2 cellular contexts compared by ENCODE assay signal in genomic region chr6:5215181-5215580, GRCh38.
TF ChIP-seq lines count a peak whose summit lies in the region.

No MANE protein-coding gene starts in this region.

TF ChIP-seq in HEK293, 187 proteins besides CTCF, POLR2A, EP300 and RAD21:
- TF ChIP-seq SCRT1 (tag by site-specific recombination; IDR thresholded peaks at IDR 0.05; ENCODE audit: borderline replicate concordance) (no peak), PRDM6 (tag by site-specific recombination; IDR thresholded peaks at IDR 0.05) (peak; percentile 19; the same call in 1 of the 2 replicates), ZNF548 (tag by site-specific recombination; IDR thresholded peaks at IDR 0.05) (no peak), ZNF48 (tag by site-specific recombination; IDR thresholded peaks at IDR 0.05) (no peak), MEIS1 (CRISPR knock-in tag; IDR thresholded peaks at IDR 0.05; ENCODE audit: borderline replicate concordance) (no peak)

TF ChIP-seq in K562, 482 proteins besides CTCF, POLR2A, EP300 and RAD21:
- TF ChIP-seq KLF13 (tag; IDR thresholded peaks at IDR 0.05; ENCODE audit: borderline replicate concordance, low read depth) (no peak), ZNF699 (CRISPR knock-in tag; IDR thresholded peaks at IDR 0.05; ENCODE audit: insufficient replicate concordance) (no peak), MAFG (tag; conservative IDR thresholded peaks at IDR 0.05) (peak; percentile 92), ZBTB8A (IDR thresholded peaks at IDR 0.05; ENCODE audit: partially characterized antibody) (no peak), MAFF (IDR thresholded peaks at IDR 0.05; ENCODE audit: low read length) (peak; percentile 92), NCOA4 (IDR thresholded peaks at IDR 0.05; ENCODE audit: partially characterized antibody) (no peak), ZNF316 (IDR thresholded peaks at IDR 0.05) (peak; percentile 97), CTCFL (IDR thresholded peaks at IDR 0.05; ENCODE audit: borderline replicate concordance, insufficient read depth, low read depth, low read length, poor library complexity, severe bottlenecking) (no peak), NKRF (IDR thresholded peaks at IDR 0.05; ENCODE audit: borderline replicate concordance) (no peak), KDM2B (CRISPR knock-in tag; IDR thresholded peaks at IDR 0.05) (no peak), ZNF354B (CRISPR knock-in tag; IDR thresholded peaks at IDR 0.05) (no peak), ZNF512 (tag; IDR thresholded peaks at IDR 0.05) (no peak), ZNF24 (IDR thresholded peaks at IDR 0.05) (no peak), ZNF324 (CRISPR knock-in tag; IDR thresholded peaks at IDR 0.05) (no peak), TFAP4 (CRISPR knock-in tag; IDR thresholded peaks at IDR 0.05; ENCODE audit: borderline replicate concordance) (no peak), GTF3C2 (IDR thresholded peaks at IDR 0.05; ENCODE audit: borderline replicate concordance, extremely low read depth, insufficient read length) (no peak), BRD4 (IDR thresholded peaks at IDR 0.05) (no peak), HMGN3 (IDR thresholded peaks at IDR 0.05; ENCODE audit: borderline replicate concordance, extremely low read depth, insufficient read length, low read depth, low read length) (no peak), MAFK (IDR thresholded peaks at IDR 0.05; ENCODE audit: low read length) (peak; percentile 90), NFE2 (IDR thresholded peaks at IDR 0.05; ENCODE audit: low read depth) (peak; percentile 47), ZNF407 (IDR thresholded peaks at IDR 0.05; ENCODE audit: low read depth) (no peak), C11orf30 (IDR thresholded peaks at IDR 0.05; ENCODE audit: low read depth) (peak; percentile 93), NR2C2 (CRISPR knock-in tag; IDR thresholded peaks at IDR 0.05) (no peak), NR2C2 (tag; IDR thresholded peaks at IDR 0.05) (no peak), NUFIP1 (IDR thresholded peaks at IDR 0.05; ENCODE audit: partially characterized antibody) (no peak), TEAD1 (CRISPR knock-in tag; IDR thresholded peaks at IDR 0.05) (no peak)
